12 cellular contexts compared by ENCODE assay signal in genomic region chr2:12787891-12788783, GRCh38.
A peak's percentile ranks its signal among the peaks of the same experiment; 100 is the strongest.
DNase-seq lines count a peak whose midpoint lies in the region; ATAC-seq, FAIRE-seq and TF ChIP-seq lines count a peak whose summit lies in the region.
"Had no signal": no experiment of that assay in that cellular context is flagged by ENCODE, and none has a peak within 500 bp of the region (broad histone marks: within the 10 kb centered on the region; RNA-seq: fewer than 3 reads in every experiment).

No MANE protein-coding gene starts in this region.

- intact Hi-C loops in Right ventricle myocardium inferior (cut with DNase I) = no loop called here
- intact Hi-C loops in cardiac septum (cut with DNase I) = no loop called here

- ATAC-seq in Right ventricle myocardium inferior = peak; percentile 73
- no peak for ATAC-seq in HG03045 (IDR thresholded peaks at IDR 0.05; ENCODE audit: unreplicated experiment)
- ATAC-seq in HG03175 (IDR thresholded peaks at IDR 0.05; ENCODE audit: unreplicated experiment) = no peak
- ATAC-seq: A549 had no signal

- no peak for TF ChIP-seq CTCF in fibroblast of mammary gland (conservative IDR thresholded peaks at IDR 0.05; ENCODE audit: control insufficient read depth, insufficient read depth, low read depth, low read length)

- H3K4me3 ChIP-seq in fibroblast of mammary gland (ENCODE audit: control insufficient read depth, low read depth, low read length) = no peak overlapping the region
- H3K4me3 ChIP-seq: A549 had no signal

- DNase-seq in Right ventricle myocardium inferior (ENCODE audit: missing footprints) = no peak
- DNase-seq in cardiac septum (ENCODE audit: low spot score) = no peak
- DNase-seq in fibroblast of mammary gland (ENCODE audit: low read depth) = peak; percentile 98
- DNase-seq in myocyte (ENCODE audit: low read depth) = peak; percentile 33
- no peak for DNase-seq in activated CD4-positive, CD25-positive, alpha-beta regulatory T cell (lab: John Stamatoyannopoulos, UW)
- DNase-seq in frontal cortex (ENCODE audit: low spot score in 2 of 2) = no peak
- DNase-seq: GDM1, H9, NCI-H774 had no signal

- no peak for FAIRE-seq in frontal cortex (lab: Jason Lieb, UNC)
- FAIRE-seq: A549 had no signal

Comparison
In these comparisons a context has a peak if more than half of its experiments do, and no peak if none do; other contexts are left out.
1. DNase-seq: peak in fibroblast of mammary gland (single experiment) and myocyte (single experiment); none in Right ventricle myocardium inferior (single experiment), cardiac septum (single experiment), activated CD4-positive, CD25-positive, alpha-beta regulatory T cell (0 of 4) and frontal cortex (0 of 2).